In the genomic region with DNA sequence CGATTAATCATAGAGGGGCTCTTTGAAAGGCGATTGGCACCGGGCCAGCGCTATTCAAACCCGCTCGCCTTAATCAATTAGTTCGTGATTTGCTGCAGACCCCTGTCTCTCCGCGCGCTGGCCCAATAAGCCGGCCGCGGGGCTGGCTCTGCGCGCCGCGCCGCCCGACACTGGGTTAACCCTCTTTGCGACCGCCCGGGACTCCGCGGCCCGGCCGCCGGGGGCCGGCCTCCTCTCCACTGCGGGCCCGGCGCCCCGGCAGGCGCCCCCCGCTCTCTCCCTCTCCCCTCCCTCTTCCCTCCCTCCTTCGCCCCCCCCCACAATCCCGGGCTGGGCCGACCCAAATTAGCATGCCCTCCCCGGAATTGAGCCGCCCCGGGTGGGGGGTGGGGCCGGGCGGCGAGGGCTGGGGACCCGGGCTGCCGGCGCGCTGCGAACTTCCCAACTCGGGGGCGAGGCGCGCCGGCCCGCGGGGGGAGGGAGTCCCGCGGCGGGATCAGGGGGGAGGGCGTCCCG, we compare ENCODE assay signal across 9 cellular contexts. TPM values are rescaled to one million over a fixed set of nuclear protein-coding genes. Genes with fewer than 3 reads are reported as not detected.
DNase-seq lines count a peak whose midpoint lies in the region; ATAC-seq, FAIRE-seq and TF ChIP-seq lines count a peak whose summit lies in the region.
"Had no signal": no experiment of that assay in that cellular context is flagged by ENCODE, and none has a peak within 500 bp of the region (broad histone marks: within the 10 kb centered on the region; RNA-seq: fewer than 3 reads in every experiment).

No MANE protein-coding gene starts in this region.

- no peak for FAIRE-seq in RCC 7860 (lab: Jason Lieb, UNC)
- FAIRE-seq: K562 had no signal

- H3K9me3 ChIP-seq in cardiac muscle cell (ENCODE audit: low read depth) = no peaks in the 10 kb centered on the region

- no peak for TF ChIP-seq CTCF in cardiac muscle cell (IDR thresholded peaks at IDR 0.05; ENCODE audit: low read depth, low read length)

- H3K4me1 ChIP-seq in cardiac muscle cell (ENCODE audit: low read depth) = peaks cover 42% of the 10 kb centered on the region

- no peak for ATAC-seq in GM21381 (IDR thresholded peaks at IDR 0.05; ENCODE audit: unreplicated experiment)
- ATAC-seq: K562 had no signal

- H3K4me3 ChIP-seq in cardiac muscle cell = peak overlapping the region; percentile 68
- H3K4me3 ChIP-seq: K562 had no signal

- peaks cover 11% of the 10 kb centered on the region for H3K27me3 ChIP-seq in cardiac muscle cell

- peak; percentile 67 for DNase-seq in H4 (ENCODE audit: low spot score)
- DNase-seq in RCC 7860 (ENCODE audit: low spot score) = peak; percentile 65
- peak; percentile 89 to 96 for DNase-seq in cardiac muscle cell (ENCODE audit: low read depth in 1 of 2, low spot score in 1 of 2)
- DNase-seq in putamen (ENCODE audit: low spot score) = peak; percentile 89
- DNase-seq in NOMO-1 treated with dmso at 0.1 percent for 144 hours (lab: John Stamatoyannopoulos, UW; ENCODE audit: unreplicated experiment) = no peak
- DNase-seq in stimulated activated CD4-positive, alpha-beta T cell treated with anti-CD3 and anti-CD28 coated beads, Interleukin-2, amount 100 ng/mL, for 48 hours = no peak
- no peak for DNase-seq in stimulated activated CD8-positive, alpha-beta memory T cell treated with anti-CD3 and anti-CD28 coated beads, Interleukin-4, amount 100 ng/mL, for 48 hours

- H3K27ac ChIP-seq in cardiac muscle cell = peak overlapping the region; percentile 89

- no peaks in the 10 kb centered on the region for H3K36me3 ChIP-seq in cardiac muscle cell

RNA-seq across cellular contexts. Expression of gene SALL1, which starts 0.4 kb away (rescaled TPM):
- total RNA-seq in H4 (2014; rRNA removed; shearing (Covaris generic)) = 6.4 and 9.9 TPM in 2 replicates
- total RNA-seq in cardiac muscle cell = 7.9 and 16.7 TPM in 2 replicates
- 4.2 and 5.6 TPM in 2 replicates for polyA plus RNA-seq in cardiac muscle cell
- total RNA-seq: K562 had no signal
- polyA plus RNA-seq: K562 had no signal

Comparison
In these comparisons a context has a peak if more than half of its experiments do, and no peak if none do; other contexts are left out.
1. DNase-seq: peak in H4 (single experiment), RCC 7860 (single experiment), cardiac muscle cell (2 of 2) and putamen (single experiment); none in NOMO-1 treated with dmso at 0.1 percent for 144 hours (single experiment), stimulated activated CD4-positive, alpha-beta T cell treated with anti-CD3 and anti-CD28 coated beads, Interleukin-2, amount 100 ng/mL, for 48 hours (0 of 2) and stimulated activated CD8-positive, alpha-beta memory T cell treated with anti-CD3 and anti-CD28 coated beads, Interleukin-4, amount 100 ng/mL, for 48 hours (single experiment).